In the genomic region with DNA sequence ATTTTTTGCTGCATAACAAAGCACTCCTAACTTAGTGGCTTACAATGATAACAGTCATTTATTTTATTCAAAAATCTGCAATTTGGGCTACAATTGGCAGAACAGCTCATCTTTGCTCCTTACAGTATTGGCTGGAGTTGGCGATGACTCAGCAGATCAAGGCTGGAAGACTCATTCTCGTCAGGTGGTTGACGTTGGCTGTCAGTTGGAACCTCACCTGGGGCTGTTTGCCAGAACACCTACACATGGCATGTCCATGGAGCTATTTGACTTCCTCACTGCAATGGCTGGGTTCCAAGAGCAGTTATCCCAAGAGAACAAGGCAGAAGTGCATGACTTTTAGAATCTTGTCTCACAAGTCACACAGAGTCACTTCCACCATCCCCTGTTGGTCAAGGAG, we compare ENCODE assay signal across 24 cellular contexts.
DNase-seq lines count a peak whose midpoint lies in the region; ATAC-seq and TF ChIP-seq lines count a peak whose summit lies in the region.
"Had no signal": no experiment of that assay in that cellular context is flagged by ENCODE, and none has a peak within 500 bp of the region (broad histone marks: within the 10 kb centered on the region; RNA-seq: fewer than 3 reads in every experiment).

No MANE protein-coding gene starts in this region.

- no peak for DNase-seq in Karpas-422
- DNase-seq in RPMI8226: peak; percentile 29
- peak; percentile 98 for DNase-seq in epithelial cell of esophagus (ENCODE audit: low read depth)
- peak in 2 of 3 donors; percentile 41 to 69 for DNase-seq in mucosa of descending colon
- DNase-seq in retina: no peak
- no peak for DNase-seq in stimulated activated CD4-positive, alpha-beta T cell treated with anti-CD3 and anti-CD28 coated beads, Interleukin-2, amount 100 ng/mL, for 24 hours
- DNase-seq: activated CD4-positive, alpha-beta memory T cell treated with anti-CD3 and anti-CD28 coated beads for 36 hours; activated CD4-positive, CD25-positive, alpha-beta regulatory T cell treated with anti-CD3 and anti-CD28 coated beads, Interleukin-2, amount 50 U/mL, for 72 hours; activated naive CD4-positive, alpha-beta T cell; activated naive CD8-positive, alpha-beta T cell treated with anti-CD3 and anti-CD28 coated beads, Interleukin-2, amount 50 U/mL, for 24 hours; activated T-cell treated with anti-CD3 and anti-CD28 coated beads, Interleukin-2, amount 50 U/mL, for 72 hours; central memory CD4-positive, alpha-beta T cell; DND-41; Kasumi-1; left cardiac atrium; NCI-H1436 treated with DMSO at 0.1 percent for 48 hours; OCI-M1; Right ventricle myocardium superior; upper lobe of left lung had no signal

- no peaks in the 10 kb centered on the region for H3K27me3 ChIP-seq in Karpas-422 (ENCODE audit: low read length)
- H3K27me3 ChIP-seq: BLaER1, gastroesophageal sphincter, upper lobe of left lung had no signal

- peak; percentile 85 for ATAC-seq in mucosa of descending colon
- ATAC-seq in activated T-helper 17 cell treated with anti-CD3 and anti-CD28 coated beads, Interleukin-2, amount 50 U/mL, for 72 hours (replicated peaks): no peak
- ATAC-seq: activated naive CD8-positive, alpha-beta T cell treated with anti-CD3 and anti-CD28 coated beads, Interleukin-2, amount 50 U/mL, for 24 hours; activated T-cell treated with anti-CD3 and anti-CD28 coated beads, Interleukin-2, amount 50 U/mL, for 72 hours; gastroesophageal sphincter; left cardiac atrium; stimulated activated memory B cell treated with anti-CD40 and anti-IgM and Interleukin-4, amounts not matched to agents 10 μg/mL and 1 μg/mL and 100 μg/mL, for 72 hours had no signal

- peaks cover 44% of the 10 kb centered on the region for H3K79me2 ChIP-seq in Karpas-422 (ENCODE audit: low read length)

- H3K4me1 ChIP-seq in Karpas-422 (ENCODE audit: low read length) (peaks cover 40% of the 10 kb centered on the region), mucosa of descending colon (ENCODE audit: low read depth) (no peaks in the 10 kb centered on the region)
- H3K4me1 ChIP-seq: BLaER1, gastroesophageal sphincter, upper lobe of left lung had no signal

- H3K9me3 ChIP-seq in Karpas-422 (ENCODE audit: low read length) (no peaks in the 10 kb centered on the region), mucosa of descending colon (no peaks in the 10 kb centered on the region)
- H3K9me3 ChIP-seq: BLaER1, gastroesophageal sphincter, upper lobe of left lung had no signal

- peaks cover 12% of the 10 kb centered on the region for H3K36me3 Mint-ChIP-seq in activated T-helper 17 cell treated with anti-CD3 and anti-CD28 coated beads, Interleukin-2, amount 50 U/mL, for 72 hours (ENCODE audit: low read depth)

- H3K36me3 ChIP-seq in Karpas-422 (ENCODE audit: insufficient read depth, low read length) (peaks cover 19% of the 10 kb centered on the region; the same call in 1 of the 2 replicates), mucosa of descending colon (ENCODE audit: low read depth) (no peaks in the 10 kb centered on the region)
- H3K36me3 ChIP-seq: upper lobe of left lung had no signal

- H3K9me3 Mint-ChIP-seq in activated T-helper 17 cell treated with anti-CD3 and anti-CD28 coated beads, Interleukin-2, amount 50 U/mL, for 72 hours: no peaks in the 10 kb centered on the region
- H3K9me3 Mint-ChIP-seq: activated CD4-positive, alpha-beta memory T cell treated with anti-CD3 and anti-CD28 coated beads for 36 hours; activated naive CD8-positive, alpha-beta T cell treated with anti-CD3 and anti-CD28 coated beads, Interleukin-2, amount 50 U/mL, for 24 hours; activated T-cell treated with anti-CD3 and anti-CD28 coated beads, Interleukin-2, amount 50 U/mL, for 72 hours; memory B cell; stimulated activated memory B cell treated with anti-CD40 and anti-IgM and Interleukin-4, amounts not matched to agents 10 μg/mL and 1 μg/mL and 100 μg/mL, for 72 hours had no signal

- no peak overlapping the region for H3K4me3 ChIP-seq in Karpas-422 (ENCODE audit: low read length)
- H3K4me3 ChIP-seq in epithelial cell of esophagus (ENCODE audit: low read length): no peak overlapping the region
- no peak overlapping the region for H3K4me3 ChIP-seq in mucosa of descending colon
- H3K4me3 ChIP-seq: BLaER1, gastroesophageal sphincter, upper lobe of left lung had no signal

- no peak overlapping the region for H3K9ac ChIP-seq in Karpas-422 (ENCODE audit: low read length)
- H3K9ac ChIP-seq: BLaER1 had no signal

- H3K9me2 ChIP-seq in Karpas-422 (replicated peaks; ENCODE audit: insufficient read depth, low read length): no peaks in the 10 kb centered on the region

- H3K27me3 Mint-ChIP-seq in activated T-helper 17 cell treated with anti-CD3 and anti-CD28 coated beads, Interleukin-2, amount 50 U/mL, for 72 hours: no peaks in the 10 kb centered on the region
- H3K27me3 Mint-ChIP-seq: activated CD4-positive, alpha-beta memory T cell treated with anti-CD3 and anti-CD28 coated beads for 36 hours; activated naive CD8-positive, alpha-beta T cell treated with anti-CD3 and anti-CD28 coated beads, Interleukin-2, amount 50 U/mL, for 24 hours; memory B cell; stimulated activated memory B cell treated with anti-CD40 and anti-IgM and Interleukin-4, amounts not matched to agents 10 μg/mL and 1 μg/mL and 100 μg/mL, for 72 hours had no signal

- no peaks in the 10 kb centered on the region for H4K20me1 ChIP-seq in Karpas-422 (ENCODE audit: insufficient read depth, low read depth, low read length)
- H4K20me1 ChIP-seq: BLaER1 had no signal

- peak overlapping the region; percentile 23; the same call in 1 of the 2 replicates for H3K27ac ChIP-seq in Karpas-422 (ENCODE audit: low read length)
- H3K27ac ChIP-seq: BLaER1, gastroesophageal sphincter, upper lobe of left lung had no signal

- H3K4me3 Mint-ChIP-seq in activated T-helper 17 cell treated with anti-CD3 and anti-CD28 coated beads, Interleukin-2, amount 50 U/mL, for 72 hours: no peak overlapping the region
- H3K4me3 Mint-ChIP-seq: activated CD4-positive, alpha-beta memory T cell treated with anti-CD3 and anti-CD28 coated beads for 36 hours; activated naive CD8-positive, alpha-beta T cell treated with anti-CD3 and anti-CD28 coated beads, Interleukin-2, amount 50 U/mL, for 24 hours; activated T-cell treated with anti-CD3 and anti-CD28 coated beads, Interleukin-2, amount 50 U/mL, for 72 hours; memory B cell; stimulated activated memory B cell treated with anti-CD40 and anti-IgM and Interleukin-4, amounts not matched to agents 10 μg/mL and 1 μg/mL and 100 μg/mL, for 72 hours had no signal

- H2AFZ ChIP-seq in Karpas-422 (ENCODE audit: low read length): no peak overlapping the region

- H3K4me2 ChIP-seq in Karpas-422 (ENCODE audit: low read depth, low read length, poor library complexity, severe bottlenecking): no peak overlapping the region
- H3K4me2 ChIP-seq: BLaER1 had no signal

- H3K4me1 Mint-ChIP-seq in activated T-helper 17 cell treated with anti-CD3 and anti-CD28 coated beads, Interleukin-2, amount 50 U/mL, for 72 hours: no peaks in the 10 kb centered on the region
- H3K4me1 Mint-ChIP-seq: memory B cell had no signal

- TF ChIP-seq CTCF in epithelial cell of esophagus (IDR thresholded peaks at IDR 0.05; ENCODE audit: insufficient read depth, low read depth, low read length, missing control alignments) (no peak), mucosa of descending colon (IDR thresholded peaks at IDR 0.05) (no peak)

- H3K27ac Mint-ChIP-seq in activated T-helper 17 cell treated with anti-CD3 and anti-CD28 coated beads, Interleukin-2, amount 50 U/mL, for 72 hours: no peak overlapping the region
- H3K27ac Mint-ChIP-seq: activated CD4-positive, alpha-beta memory T cell treated with anti-CD3 and anti-CD28 coated beads for 36 hours; activated naive CD8-positive, alpha-beta T cell treated with anti-CD3 and anti-CD28 coated beads, Interleukin-2, amount 50 U/mL, for 24 hours; activated T-cell treated with anti-CD3 and anti-CD28 coated beads, Interleukin-2, amount 50 U/mL, for 72 hours; memory B cell; stimulated activated memory B cell treated with anti-CD40 and anti-IgM and Interleukin-4, amounts not matched to agents 10 μg/mL and 1 μg/mL and 100 μg/mL, for 72 hours had no signal

- intact Hi-C loops in mucosa of descending colon (cut with DNase I, micrococcal nuclease): loop anchor here in 1 of 2 donors (10.0 kb wide), 1 partner anchor 239 kb away; no protein-coding TSS in a partner anchor

Comparison
In these comparisons a context has a peak if more than half of its experiments do, and no peak if none do; other contexts are left out.
1. DNase-seq: peak in RPMI8226 (single experiment), epithelial cell of esophagus (single experiment) and mucosa of descending colon (2 of 3); none in Karpas-422 (single experiment), retina (single experiment) and stimulated activated CD4-positive, alpha-beta T cell treated with anti-CD3 and anti-CD28 coated beads, Interleukin-2, amount 100 ng/mL, for 24 hours (0 of 2).